18 cellular contexts compared by ENCODE assay signal in genomic region chr3:56960234-56960917, GRCh38.
DNase-seq lines count a peak whose midpoint lies in the region; ATAC-seq and TF ChIP-seq lines count a peak whose summit lies in the region.
"Had no signal": no experiment of that assay in that cellular context is flagged by ENCODE, and none has a peak within 500 bp of the region (broad histone marks: within the 10 kb centered on the region; RNA-seq: fewer than 3 reads in every experiment).

No MANE protein-coding gene starts in this region.

- intact Hi-C loops in activated CD8-positive, alpha-beta T cell treated with anti-CD3 and anti-CD28 coated beads for 36 hours (cut with micrococcal nuclease): no loop called here
- intact Hi-C loops in CD4-positive, alpha-beta T cell (cut with DNase I, micrococcal nuclease): no loop called here
- intact Hi-C loops in posterior cingulate gyrus (cut with DNase I): no loop called here

- peak overlapping the region; percentile 36 for H3K27ac Mint-ChIP-seq in activated CD8-positive, alpha-beta T cell treated with anti-CD3 and anti-CD28 coated beads for 36 hours
- H3K27ac Mint-ChIP-seq in activated CD8-positive, alpha-beta T cell treated with anti-CD3 and anti-CD28 coated beads, Interleukin-2, amount 10 ng/mL, durations not matched to agents 7 days and 5 days: no peak overlapping the region
- H3K27ac Mint-ChIP-seq in memory B cell: peak overlapping the region; percentile 1
- H3K27ac Mint-ChIP-seq in CD4-positive, alpha-beta T cell: no peak overlapping the region
- H3K27ac Mint-ChIP-seq: natural killer cell had no signal

- POLR2A ChIA-PET in activated CD8-positive, alpha-beta T cell treated with anti-CD3 and anti-CD28 coated beads for 36 hours (lab: Charles Lee): interaction anchor here (0.8 to 0.9 kb wide), 2 partner anchors 17 to 43 kb away, joined by 4 read pairs; no protein-coding TSS in a partner anchor
- POLR2A ChIA-PET in activated CD8-positive, alpha-beta T cell treated with anti-CD3 and anti-CD28 coated beads, Interleukin-2, amount 10 ng/mL, durations not matched to agents 7 days and 5 days (lab: Charles Lee): interaction anchor here (0.5 kb wide), 1 partner anchor 44 kb away, joined by 3 read pairs; no protein-coding TSS in a partner anchor
- POLR2A ChIA-PET in CD4-positive, alpha-beta T cell (lab: Charles Lee): no interaction called here

- no peak for TF ChIP-seq CTCF in activated CD8-positive, alpha-beta T cell treated with anti-CD3 and anti-CD28 coated beads for 36 hours (IDR thresholded peaks at IDR 0.05)
- no peak for TF ChIP-seq CTCF in CD4-positive, alpha-beta T cell (IDR thresholded peaks at IDR 0.05)

- H3K4me3 Mint-ChIP-seq in activated CD8-positive, alpha-beta T cell treated with anti-CD3 and anti-CD28 coated beads for 36 hours: no peak overlapping the region
- no peak overlapping the region for H3K4me3 Mint-ChIP-seq in activated CD8-positive, alpha-beta T cell treated with anti-CD3 and anti-CD28 coated beads, Interleukin-2, amount 10 ng/mL, durations not matched to agents 7 days and 5 days
- H3K4me3 Mint-ChIP-seq in memory B cell: no peak overlapping the region
- H3K4me3 Mint-ChIP-seq in CD4-positive, alpha-beta T cell: no peak overlapping the region
- H3K4me3 Mint-ChIP-seq: central memory CD8-positive, alpha-beta T cell; natural killer cell had no signal

- H3K27me3 ChIP-seq in CD4-positive, alpha-beta T cell (ENCODE audit: control insufficient read depth, insufficient read depth, low read length): no peaks in the 10 kb centered on the region
- H3K27me3 ChIP-seq: stomach had no signal

- H3K27ac ChIP-seq in CD4-positive, alpha-beta T cell (ENCODE audit: low read depth, low read length): no peak overlapping the region
- H3K27ac ChIP-seq: C4-2B, prostate gland, stomach had no signal

- no peaks in the 10 kb centered on the region for H3K27me3 Mint-ChIP-seq in activated CD8-positive, alpha-beta T cell treated with anti-CD3 and anti-CD28 coated beads for 36 hours
- H3K27me3 Mint-ChIP-seq in activated CD8-positive, alpha-beta T cell treated with anti-CD3 and anti-CD28 coated beads, Interleukin-2, amount 10 ng/mL, durations not matched to agents 7 days and 5 days (ENCODE audit: low read depth): no peaks in the 10 kb centered on the region
- peaks cover 3% of the 10 kb centered on the region for H3K27me3 Mint-ChIP-seq in memory B cell
- no peaks in the 10 kb centered on the region for H3K27me3 Mint-ChIP-seq in CD4-positive, alpha-beta T cell
- H3K27me3 Mint-ChIP-seq: central memory CD8-positive, alpha-beta T cell had no signal

- peaks cover 3% of the 10 kb centered on the region for H3K36me3 Mint-ChIP-seq in activated CD8-positive, alpha-beta T cell treated with anti-CD3 and anti-CD28 coated beads for 36 hours (ENCODE audit: low read depth)
- H3K36me3 Mint-ChIP-seq in activated CD8-positive, alpha-beta T cell treated with anti-CD3 and anti-CD28 coated beads, Interleukin-2, amount 10 ng/mL, durations not matched to agents 7 days and 5 days (ENCODE audit: low read depth): no peaks in the 10 kb centered on the region
- H3K36me3 Mint-ChIP-seq in memory B cell: peaks cover 3% of the 10 kb centered on the region
- H3K36me3 Mint-ChIP-seq in CD4-positive, alpha-beta T cell (ENCODE audit: low read depth): no peaks in the 10 kb centered on the region
- H3K36me3 Mint-ChIP-seq: natural killer cell had no signal

- ATAC-seq in activated CD8-positive, alpha-beta T cell treated with anti-CD3 and anti-CD28 coated beads for 36 hours: peak; percentile 80
- no peak for ATAC-seq in activated CD8-positive, alpha-beta T cell treated with anti-CD3 and anti-CD28 coated beads, Interleukin-2, amount 10 ng/mL, durations not matched to agents 7 days and 5 days
- peak; percentile 73 for ATAC-seq in GM19023 (IDR thresholded peaks at IDR 0.05; ENCODE audit: unreplicated experiment)
- peak; percentile 63 for ATAC-seq in HG02885 (IDR thresholded peaks at IDR 0.05; ENCODE audit: poor library complexity, unreplicated experiment)
- peak; percentile 39 for ATAC-seq in memory B cell (ENCODE audit: low read depth)
- no peak for ATAC-seq in CD4-positive, alpha-beta T cell (ENCODE audit: poor library complexity)
- ATAC-seq in HG03139 (IDR thresholded peaks at IDR 0.05; ENCODE audit: unreplicated experiment): no peak
- ATAC-seq: natural killer cell, Right ventricle myocardium inferior had no signal

- peaks cover 20% of the 10 kb centered on the region for H3K4me1 Mint-ChIP-seq in activated CD8-positive, alpha-beta T cell treated with anti-CD3 and anti-CD28 coated beads for 36 hours (ENCODE audit: low read depth)
- H3K4me1 Mint-ChIP-seq in activated CD8-positive, alpha-beta T cell treated with anti-CD3 and anti-CD28 coated beads, Interleukin-2, amount 10 ng/mL, durations not matched to agents 7 days and 5 days (ENCODE audit: low read depth): peaks cover 4% of the 10 kb centered on the region
- peaks cover 16% of the 10 kb centered on the region for H3K4me1 Mint-ChIP-seq in memory B cell
- H3K4me1 Mint-ChIP-seq in CD4-positive, alpha-beta T cell (ENCODE audit: low read depth): no peaks in the 10 kb centered on the region
- H3K4me1 Mint-ChIP-seq: natural killer cell had no signal

- CTCF ChIA-PET in activated CD8-positive, alpha-beta T cell treated with anti-CD3 and anti-CD28 coated beads for 36 hours (lab: Charles Lee): interaction anchor here (0.7 to 2.2 kb wide), 5 partner anchors 34 to 161 kb away, joined by 3 to 6 read pairs (median 3); partner anchors contain the start of gene ARHGEF3
- CTCF ChIA-PET in activated CD8-positive, alpha-beta T cell treated with anti-CD3 and anti-CD28 coated beads, Interleukin-2, amount 10 ng/mL, durations not matched to agents 7 days and 5 days (lab: Charles Lee): interaction anchor here (1.0 kb wide), 1 partner anchor 45 kb away, joined by 3 read pairs; no protein-coding TSS in a partner anchor
- CTCF ChIA-PET in CD4-positive, alpha-beta T cell (lab: Charles Lee): interaction anchor here (0.5 kb wide), 1 partner anchor 263 kb away, joined by 3 read pairs; no protein-coding TSS in a partner anchor

- no peaks in the 10 kb centered on the region for H3K9me3 ChIP-seq in CD4-positive, alpha-beta T cell (ENCODE audit: control insufficient read depth, low read length)
- H3K9me3 ChIP-seq: prostate gland, stomach had no signal

- no peaks in the 10 kb centered on the region for H3K9me3 Mint-ChIP-seq in activated CD8-positive, alpha-beta T cell treated with anti-CD3 and anti-CD28 coated beads for 36 hours
- H3K9me3 Mint-ChIP-seq in activated CD8-positive, alpha-beta T cell treated with anti-CD3 and anti-CD28 coated beads, Interleukin-2, amount 10 ng/mL, durations not matched to agents 7 days and 5 days (ENCODE audit: insufficient read depth): peaks cover 6% of the 10 kb centered on the region
- H3K9me3 Mint-ChIP-seq in memory B cell: peaks cover 4% of the 10 kb centered on the region
- H3K9me3 Mint-ChIP-seq in CD4-positive, alpha-beta T cell: peaks cover 2% of the 10 kb centered on the region
- H3K9me3 Mint-ChIP-seq: central memory CD8-positive, alpha-beta T cell had no signal

- peak; percentile 45 for DNase-seq in activated CD8-positive, alpha-beta T cell treated with anti-CD3 and anti-CD28 coated beads for 36 hours
- no peak for DNase-seq in activated CD8-positive, alpha-beta T cell treated with anti-CD3 and anti-CD28 coated beads, Interleukin-2, amount 10 ng/mL, durations not matched to agents 7 days and 5 days
- DNase-seq in memory B cell (ENCODE audit: low spot score in 2 of 2) (no peak), posterior cingulate gyrus (no peak)
- DNase-seq in CD4-positive, alpha-beta T cell: no peak
- DNase-seq: DMS53, islet precursor cell, mammary epithelial cell, natural killer cell, stomach, T-helper 1 cell had no signal

Comparison
In these comparisons a context has a peak if more than half of its experiments do, and no peak if none do; other contexts are left out.
1. ATAC-seq: peak in activated CD8-positive, alpha-beta T cell treated with anti-CD3 and anti-CD28 coated beads for 36 hours (single experiment), GM19023 (single experiment), HG02885 (single experiment) and memory B cell (single experiment); none in activated CD8-positive, alpha-beta T cell treated with anti-CD3 and anti-CD28 coated beads, Interleukin-2, amount 10 ng/mL, durations not matched to agents 7 days and 5 days (single experiment), CD4-positive, alpha-beta T cell (single experiment) and HG03139 (single experiment).
2. H3K27ac Mint-ChIP-seq: peak in activated CD8-positive, alpha-beta T cell treated with anti-CD3 and anti-CD28 coated beads for 36 hours (single experiment) and memory B cell (single experiment); none in activated CD8-positive, alpha-beta T cell treated with anti-CD3 and anti-CD28 coated beads, Interleukin-2, amount 10 ng/mL, durations not matched to agents 7 days and 5 days (single experiment) and CD4-positive, alpha-beta T cell (single experiment).